Comparison of ENCODE assay signal across 1 cellular context in the genomic region with DNA sequence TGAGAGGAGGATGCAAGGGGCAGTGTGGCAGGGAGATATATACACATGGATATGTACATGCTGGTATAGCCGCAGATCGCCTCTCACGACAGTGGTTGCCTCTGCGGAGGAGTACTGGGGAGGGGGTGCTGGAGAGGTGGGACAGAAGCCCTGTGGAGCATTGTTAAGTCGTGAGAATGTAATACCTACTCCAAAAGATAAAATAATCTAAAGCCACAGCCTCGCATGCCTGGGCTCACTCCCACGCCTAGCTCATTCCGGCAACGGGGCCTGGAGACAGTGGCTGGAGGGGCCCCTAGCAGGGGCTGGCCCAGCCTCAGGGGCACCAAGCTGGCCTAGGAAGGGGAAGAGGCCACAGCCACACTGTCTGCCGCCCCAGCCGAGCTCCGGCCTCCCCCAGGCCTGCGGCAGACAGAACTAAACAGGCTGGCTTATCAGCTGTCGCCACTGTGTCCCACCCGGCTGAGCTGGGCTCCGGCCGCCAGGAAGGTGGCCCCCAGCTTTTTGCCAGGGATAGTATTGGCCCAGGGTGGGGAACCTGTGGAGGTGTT.
TF ChIP-seq lines count a peak whose summit lies in the region.

No MANE protein-coding gene starts in this region.

TF ChIP-seq in HepG2, 621 proteins besides CTCF, POLR2A, EP300 and RAD21 (continued from another document):
- TF ChIP-seq, protein P1, sequence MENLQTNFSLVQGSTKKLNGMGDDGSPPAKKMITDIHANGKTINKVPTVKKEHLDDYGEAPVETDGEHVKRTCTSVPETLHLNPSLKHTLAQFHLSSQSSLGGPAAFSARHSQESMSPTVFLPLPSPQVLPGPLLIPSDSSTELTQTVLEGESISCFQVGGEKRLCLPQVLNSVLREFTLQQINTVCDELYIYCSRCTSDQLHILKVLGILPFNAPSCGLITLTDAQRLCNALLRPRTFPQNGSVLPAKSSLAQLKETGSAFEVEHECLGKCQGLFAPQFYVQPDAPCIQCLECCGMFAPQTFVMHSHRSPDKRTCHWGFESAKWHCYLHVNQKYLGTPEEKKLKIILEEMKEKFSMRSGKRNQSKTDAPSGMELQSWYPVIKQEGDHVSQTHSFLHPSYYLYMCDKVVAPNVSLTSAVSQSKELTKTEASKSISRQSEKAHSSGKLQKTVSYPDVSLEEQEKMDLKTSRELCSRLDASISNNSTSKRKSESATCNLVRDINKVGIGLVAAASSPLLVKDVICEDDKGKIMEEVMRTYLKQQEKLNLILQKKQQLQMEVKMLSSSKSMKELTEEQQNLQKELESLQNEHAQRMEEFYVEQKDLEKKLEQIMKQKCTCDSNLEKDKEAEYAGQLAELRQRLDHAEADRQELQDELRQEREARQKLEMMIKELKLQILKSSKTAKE (CRISPR knock-in tag; IDR thresholded peaks at IDR 0.05; ENCODE audit: borderline replicate concordance) = no peak
- no peak for TF ChIP-seq ZNF570 (CRISPR knock-in tag; IDR thresholded peaks at IDR 0.05; ENCODE audit: borderline replicate concordance)
- TF ChIP-seq TOE1 (CRISPR knock-in tag; IDR thresholded peaks at IDR 0.05) = no peak
- TF ChIP-seq, protein P2, sequence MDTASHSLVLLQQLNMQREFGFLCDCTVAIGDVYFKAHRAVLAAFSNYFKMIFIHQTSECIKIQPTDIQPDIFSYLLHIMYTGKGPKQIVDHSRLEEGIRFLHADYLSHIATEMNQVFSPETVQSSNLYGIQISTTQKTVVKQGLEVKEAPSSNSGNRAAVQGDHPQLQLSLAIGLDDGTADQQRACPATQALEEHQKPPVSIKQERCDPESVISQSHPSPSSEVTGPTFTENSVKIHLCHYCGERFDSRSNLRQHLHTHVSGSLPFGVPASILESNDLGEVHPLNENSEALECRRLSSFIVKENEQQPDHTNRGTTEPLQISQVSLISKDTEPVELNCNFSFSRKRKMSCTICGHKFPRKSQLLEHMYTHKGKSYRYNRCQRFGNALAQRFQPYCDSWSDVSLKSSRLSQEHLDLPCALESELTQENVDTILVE (CRISPR knock-in tag; IDR thresholded peaks at IDR 0.05) = no peak
- no peak for TF ChIP-seq CENPX (CRISPR knock-in tag; IDR thresholded peaks at IDR 0.05)
- TF ChIP-seq IKZF4 (CRISPR knock-in tag; IDR thresholded peaks at IDR 0.05; ENCODE audit: borderline replicate concordance, low read depth, not compliant biosample characterization) = no peak
- no peak for TF ChIP-seq PAF1 (CRISPR knock-in tag; IDR thresholded peaks at IDR 0.05)
- TF ChIP-seq, protein P3, sequence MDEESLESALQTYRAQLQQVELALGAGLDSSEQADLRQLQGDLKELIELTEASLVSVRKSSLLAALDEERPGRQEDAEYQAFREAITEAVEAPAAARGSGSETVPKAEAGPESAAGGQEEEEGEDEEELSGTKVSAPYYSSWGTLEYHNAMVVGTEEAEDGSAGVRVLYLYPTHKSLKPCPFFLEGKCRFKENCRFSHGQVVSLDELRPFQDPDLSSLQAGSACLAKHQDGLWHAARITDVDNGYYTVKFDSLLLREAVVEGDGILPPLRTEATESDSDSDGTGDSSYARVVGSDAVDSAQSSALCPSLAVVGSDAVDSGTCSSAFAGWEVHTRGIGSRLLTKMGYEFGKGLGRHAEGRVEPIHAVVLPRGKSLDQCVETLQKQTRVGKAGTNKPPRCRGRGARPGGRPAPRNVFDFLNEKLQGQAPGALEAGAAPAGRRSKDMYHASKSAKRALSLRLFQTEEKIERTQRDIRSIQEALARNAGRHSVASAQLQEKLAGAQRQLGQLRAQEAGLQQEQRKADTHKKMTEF (CRISPR knock-in tag; IDR thresholded peaks at IDR 0.05) = no peak
- no peak for TF ChIP-seq ZNF850 (CRISPR knock-in tag; conservative IDR thresholded peaks at IDR 0.05)
- TF ChIP-seq, protein P4, sequence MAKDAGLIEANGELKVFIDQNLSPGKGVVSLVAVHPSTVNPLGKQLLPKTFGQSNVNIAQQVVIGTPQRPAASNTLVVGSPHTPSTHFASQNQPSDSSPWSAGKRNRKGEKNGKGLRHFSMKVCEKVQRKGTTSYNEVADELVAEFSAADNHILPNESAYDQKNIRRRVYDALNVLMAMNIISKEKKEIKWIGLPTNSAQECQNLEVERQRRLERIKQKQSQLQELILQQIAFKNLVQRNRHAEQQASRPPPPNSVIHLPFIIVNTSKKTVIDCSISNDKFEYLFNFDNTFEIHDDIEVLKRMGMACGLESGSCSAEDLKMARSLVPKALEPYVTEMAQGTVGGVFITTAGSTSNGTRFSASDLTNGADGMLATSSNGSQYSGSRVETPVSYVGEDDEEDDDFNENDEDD (CRISPR knock-in tag; IDR thresholded peaks at IDR 0.05; ENCODE audit: borderline replicate concordance) = no peak
- no peak for TF ChIP-seq SP140L (CRISPR knock-in tag; IDR thresholded peaks at IDR 0.05; ENCODE audit: borderline replicate concordance)
- no peak for TF ChIP-seq SMC3 (IDR thresholded peaks at IDR 0.05; ENCODE audit: low read length)
- TF ChIP-seq, protein P5, sequence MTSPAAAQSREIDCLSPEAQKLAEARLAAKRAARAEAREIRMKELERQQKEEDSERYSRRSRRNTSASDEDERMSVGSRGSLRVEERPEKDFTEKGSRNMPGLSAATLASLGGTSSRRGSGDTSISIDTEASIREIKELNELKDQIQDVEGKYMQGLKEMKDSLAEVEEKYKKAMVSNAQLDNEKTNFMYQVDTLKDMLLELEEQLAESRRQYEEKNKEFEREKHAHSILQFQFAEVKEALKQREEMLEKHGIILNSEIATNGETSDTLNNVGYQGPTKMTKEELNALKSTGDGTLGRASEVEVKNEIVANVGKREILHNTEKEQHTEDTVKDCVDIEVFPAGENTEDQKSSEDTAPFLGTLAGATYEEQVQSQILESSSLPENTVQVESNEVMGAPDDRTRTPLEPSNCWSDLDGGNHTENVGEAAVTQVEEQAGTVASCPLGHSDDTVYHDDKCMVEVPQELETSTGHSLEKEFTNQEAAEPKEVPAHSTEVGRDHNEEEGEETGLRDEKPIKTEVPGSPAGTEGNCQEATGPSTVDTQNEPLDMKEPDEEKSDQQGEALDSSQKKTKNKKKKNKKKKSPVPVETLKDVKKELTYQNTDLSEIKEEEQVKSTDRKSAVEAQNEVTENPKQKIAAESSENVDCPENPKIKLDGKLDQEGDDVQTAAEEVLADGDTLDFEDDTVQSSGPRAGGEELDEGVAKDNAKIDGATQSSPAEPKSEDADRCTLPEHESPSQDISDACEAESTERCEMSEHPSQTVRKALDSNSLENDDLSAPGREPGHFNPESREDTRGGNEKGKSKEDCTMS (CRISPR knock-in tag; conservative IDR thresholded peaks at IDR 0.05) = no peak
